ENCODE assay signal across 23 cellular contexts in the genomic region with DNA sequence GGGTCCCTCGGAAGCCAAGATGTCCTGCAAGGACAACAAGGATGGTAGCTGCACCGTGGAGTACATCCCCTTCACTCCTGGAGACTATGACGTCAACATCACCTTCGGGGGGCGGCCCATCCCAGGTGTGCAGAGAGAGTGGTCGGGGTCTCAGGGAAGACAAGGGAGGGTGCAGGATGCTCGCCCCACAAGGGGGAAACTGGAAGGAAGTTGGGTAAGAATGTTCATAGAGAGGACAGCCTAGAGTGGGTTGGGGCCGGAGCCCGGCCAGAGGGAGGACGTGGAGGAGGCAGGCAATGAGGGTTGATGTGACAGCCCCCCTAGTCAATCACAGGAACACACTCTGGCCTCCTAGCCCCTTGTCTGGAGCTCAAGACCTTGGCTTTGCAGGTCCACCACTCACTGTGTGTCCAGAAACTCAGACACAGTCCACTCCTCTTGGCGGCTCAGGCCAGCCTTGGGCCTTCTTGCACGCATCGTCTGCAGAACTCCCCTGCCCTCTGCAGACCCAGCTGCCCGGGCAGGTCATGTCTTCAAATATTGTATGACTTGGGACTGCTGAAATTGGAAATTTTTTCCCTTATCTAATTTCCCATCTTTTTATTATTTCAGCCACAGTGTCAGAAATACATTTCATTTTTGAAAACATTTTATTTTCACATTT. TPM values are rescaled to one million over a fixed set of nuclear protein-coding genes. Genes with fewer than 3 reads are reported as not detected.
DNase-seq lines count a peak whose midpoint lies in the region; ATAC-seq, FAIRE-seq and TF ChIP-seq lines count a peak whose summit lies in the region.
"Had no signal": no experiment of that assay in that cellular context is flagged by ENCODE, and none has a peak within 500 bp of the region (broad histone marks: within the 10 kb centered on the region; RNA-seq: fewer than 3 reads in every experiment).

No MANE protein-coding gene starts in this region.

- H3K18ac ChIP-seq in neuronal stem cell (ENCODE audit: low read length): no peak overlapping the region

- peak; percentile 26 for DNase-seq in Right ventricle myocardium superior
- DNase-seq in cardiac septum (ENCODE audit: low spot score): no peak
- DNase-seq in K562 (ENCODE audit: extremely low read depth in 1 of 4, low spot score in 3 of 4): no peak
- DNase-seq in neuronal stem cell (ENCODE audit: low spot score): no peak
- no peak for DNase-seq in breast epithelium (ENCODE audit: low spot score in 2 of 2)
- DNase-seq in brain microvascular endothelial cell: no peak
- DNase-seq: Caco-2; CD4-positive, CD25-positive, alpha-beta regulatory T cell; DMS153; DND-41; H9 had no signal

- no peak overlapping the region for H3K4ac ChIP-seq in neuronal stem cell (ENCODE audit: low read length)

- intact Hi-C loops in Right ventricle myocardium superior (cut with DNase I): no loop called here
- intact Hi-C loops in cardiac septum (cut with DNase I): no loop called here
- intact Hi-C loops in K562 (cut with micrococcal nuclease): no loop called here
- intact Hi-C loops in breast epithelium (cut with DNase I; ENCODE audit: low total_unique reads): no loop called here

- no peak overlapping the region for H3K14ac ChIP-seq in neuronal stem cell (ENCODE audit: low read length)

- peak overlapping the region; percentile 85 for H3K23ac ChIP-seq in neuronal stem cell (ENCODE audit: low read depth, low read length, poor library complexity)

- H3K4me3 ChIP-seq in K562: no peak overlapping the region
- H3K4me3 ChIP-seq in neuronal stem cell (ENCODE audit: low read length in 2 of 2): no peak overlapping the region
- H3K4me3 ChIP-seq in skeletal muscle tissue (ENCODE audit: low read length in 3 of 3): no peak overlapping the region
- H3K4me3 ChIP-seq in breast epithelium: no peak overlapping the region
- H3K4me3 ChIP-seq in brain microvascular endothelial cell (ENCODE audit: low read depth, low read length): no peak overlapping the region
- H3K4me3 ChIP-seq: BLaER1, GM23338 had no signal

- no peak overlapping the region for H2AK5ac ChIP-seq in neuronal stem cell (ENCODE audit: low read depth, low read length)

- H2AFZ ChIP-seq in K562 (ENCODE audit: low read depth, low read length) (no peak overlapping the region), neuronal stem cell (ENCODE audit: low read length) (no peak overlapping the region)
- H2AFZ ChIP-seq: GM23338 had no signal

- H3K9me1 ChIP-seq in K562 (ENCODE audit: control insufficient read depth, insufficient read depth, low read length): peaks cover 10% of the 10 kb centered on the region

- no peak overlapping the region for H2BK15ac ChIP-seq in neuronal stem cell (ENCODE audit: low read length)

- H3K4me2 ChIP-seq in K562 (ENCODE audit: insufficient read depth, low read length) (no peak overlapping the region), neuronal stem cell (ENCODE audit: insufficient read depth, low read length, poor library complexity, severe bottlenecking) (no peak overlapping the region)
- H3K4me2 ChIP-seq: BLaER1, GM23338 had no signal

- POLR2A ChIA-PET in K562 (lab: Yijun Ruan, JAX): interaction anchor here (0.5 to 5.1 kb wide), 2 partner anchors 14 to 778 kb away, joined by 3 to 47 read pairs; partner anchors contain the start of gene ATP6V1F

- peak overlapping the region; percentile 43 for H4K8ac ChIP-seq in neuronal stem cell (ENCODE audit: low read depth, low read length)

- peaks cover 16% of the 10 kb centered on the region; the same call in 1 of the 2 replicates for H4K20me1 ChIP-seq in K562 (replicated peaks; ENCODE audit: control insufficient read depth, insufficient read depth, low read length)
- H4K20me1 ChIP-seq: BLaER1 had no signal

- ATAC-seq in Right ventricle myocardium superior (ENCODE audit: poor library complexity) (no peak), K562 (no peak; the same call in 1 of the 3 replicates), HG02623 (IDR thresholded peaks at IDR 0.05; ENCODE audit: unreplicated experiment) (no peak)
- ATAC-seq: CD8-positive, alpha-beta T cell; GM23338; HCT116 had no signal

- peaks cover 99% of the 10 kb centered on the region for H3K36me3 ChIP-seq in K562 (ENCODE audit: control insufficient read depth, insufficient read depth, low read length)
- peaks cover 0 to 79% of the 10 kb centered on the region in 2 donors for H3K36me3 ChIP-seq in neuronal stem cell (replicated peaks in 1 of 2; ENCODE audit: control insufficient read depth in 2 of 2, insufficient read depth in 2 of 2, low read length in 2 of 2)
- H3K36me3 ChIP-seq in skeletal muscle tissue (ENCODE audit: control insufficient read depth in 3 of 3, insufficient read depth in 3 of 3, low read length in 3 of 3): peaks cover 94 to 99% (median 94%) of the 10 kb centered on the region in 3 donors
- no peaks in the 10 kb centered on the region for H3K36me3 ChIP-seq in breast epithelium
- peaks cover 96% of the 10 kb centered on the region for H3K36me3 ChIP-seq in brain microvascular endothelial cell (replicated peaks)
- H3K36me3 ChIP-seq: BLaER1 had no signal

- no peak overlapping the region for H2BK5ac ChIP-seq in neuronal stem cell (ENCODE audit: low read length)

- CTCF ChIA-PET in K562 (lab: Yijun Ruan, JAX; ENCODE audit: low intra/inter-chr PET ratio): no interaction called here

- H3K27me3 ChIP-seq in K562 (ENCODE audit: control insufficient read depth in 2 of 2, insufficient read depth in 2 of 2, low read length in 2 of 2): no peaks in the 10 kb centered on the region
- H3K27me3 ChIP-seq in neuronal stem cell (ENCODE audit: control insufficient read depth in 3 of 3, insufficient read depth in 3 of 3, low read depth in 1 of 3, low read length in 3 of 3): peaks cover 0 to 5% (median 0%) of the 10 kb centered on the region in 3 experiments
- no peaks in the 10 kb centered on the region for H3K27me3 ChIP-seq in skeletal muscle tissue (ENCODE audit: control insufficient read depth in 3 of 3, insufficient read depth in 3 of 3, low read length in 3 of 3)
- no peaks in the 10 kb centered on the region for H3K27me3 ChIP-seq in breast epithelium
- no peaks in the 10 kb centered on the region for H3K27me3 ChIP-seq in brain microvascular endothelial cell (replicated peaks)
- H3K27me3 ChIP-seq: BLaER1 had no signal

- H3K9ac ChIP-seq in K562 (ENCODE audit: insufficient read depth in 1 of 2, low read depth in 2 of 2, low read length in 2 of 2) (no peak overlapping the region), neuronal stem cell (ENCODE audit: low read depth, low read length, poor library complexity) (no peak overlapping the region), skeletal muscle tissue (ENCODE audit: low read depth in 1 of 3, low read length in 3 of 3) (peak overlapping the region in 1 of 3 donors; percentile 33)
- H3K9ac ChIP-seq: BLaER1 had no signal

- no peak for TF ChIP-seq RAD21 in K562 (CRISPR knock-in tag; conservative IDR thresholded peaks at IDR 0.05 in 1 of 2, IDR thresholded peaks at IDR 0.05 in 1 of 2)

- no peaks in the 10 kb centered on the region for H3K9me3 ChIP-seq in K562 (replicated peaks; ENCODE audit: control insufficient read depth, insufficient read depth, low read depth, low read length)
- H3K9me3 ChIP-seq in neuronal stem cell (replicated peaks in 1 of 2; ENCODE audit: control insufficient read depth in 2 of 2, insufficient read depth in 1 of 2, low read depth in 1 of 2, low read length in 2 of 2): peaks cover 0 to 1% of the 10 kb centered on the region in 2 donors
- H3K9me3 ChIP-seq in skeletal muscle tissue (ENCODE audit: control insufficient read depth in 3 of 3, low read length in 3 of 3): no peaks in the 10 kb centered on the region
- no peaks in the 10 kb centered on the region for H3K9me3 ChIP-seq in breast epithelium
- H3K9me3 ChIP-seq: BLaER1, Caco-2 had no signal

- no peak for FAIRE-seq in K562 (lab: Jason Lieb, UNC)
- FAIRE-seq: A204.1, G401.6, GM12892 had no signal

- H3K79me2 ChIP-seq in K562 (ENCODE audit: control insufficient read depth, insufficient read depth, low read length): no peaks in the 10 kb centered on the region

- no peak for TF ChIP-seq EP300 in K562 (IDR thresholded peaks at IDR 0.05; ENCODE audit: low read length)

- H2BK12ac ChIP-seq in neuronal stem cell (ENCODE audit: low read length): no peak overlapping the region

- TF ChIP-seq CTCF in K562 (IDR thresholded peaks at IDR 0.05 in 2 of 3, conservative IDR thresholded peaks at IDR 0.05 in 1 of 3; ENCODE audit: insufficient read depth in 2 of 3, low read depth in 1 of 3, low read length in 3 of 3) (no peak), breast epithelium (IDR thresholded peaks at IDR 0.05) (no peak), brain microvascular endothelial cell (IDR thresholded peaks at IDR 0.05; ENCODE audit: low read depth, low read length, missing control alignments) (no peak)

- H3K27ac ChIP-seq in K562 (ENCODE audit: extremely low read depth, low read depth, low read length) (no peak overlapping the region), neuronal stem cell (replicated peaks; ENCODE audit: low read length) (no peak overlapping the region), skeletal muscle tissue (ENCODE audit: low read depth, low read length) (peak overlapping the region; percentile 69), breast epithelium (no peak overlapping the region), brain microvascular endothelial cell (no peak overlapping the region)
- H3K27ac ChIP-seq: 22Rv1, BLaER1, C4-2B had no signal

- no TSS peak for BruUV-seq in K562 (replicated peaks; lab: Mats Ljungman, UMichigan)

- 87% methylated on average over 14 of the region's 14 CpGs for WGBS in K562 (ENCODE audit: insufficient coverage, low coverage, missing lambda C conversion rate)
- no CpG with 5 or more reads among the region's 14 CpGs for WGBS in neuronal stem cell (ENCODE audit: extremely low coverage in 2 of 2, insufficient read length in 2 of 2, insufficient replicate concordance in 1 of 2), 2 donors

- H2BK120ac ChIP-seq in neuronal stem cell (ENCODE audit: low read depth, low read length): no peak overlapping the region

- peaks cover 0 to 29% of the 10 kb centered on the region in 2 experiments; a peak in 2 of 5 replicates for H3K4me1 ChIP-seq in K562 (replicated peaks in 1 of 2; ENCODE audit: control insufficient read depth in 2 of 2, insufficient read depth in 2 of 2, low read length in 2 of 2)
- H3K4me1 ChIP-seq in neuronal stem cell (ENCODE audit: control insufficient read depth in 2 of 2, insufficient read depth in 1 of 2, low read depth in 1 of 2, low read length in 2 of 2): no peaks in the 10 kb centered on the region
- H3K4me1 ChIP-seq in skeletal muscle tissue (ENCODE audit: control insufficient read depth in 3 of 3, insufficient read depth in 3 of 3, low read length in 3 of 3): peaks cover 0 to 54% (median 43%) of the 10 kb centered on the region in 3 donors
- no peaks in the 10 kb centered on the region for H3K4me1 ChIP-seq in breast epithelium
- H3K4me1 ChIP-seq: BLaER1, Caco-2 had no signal

- in situ Hi-C loops in K562 (cut with MboI): no loop called here
- in situ Hi-C loops in brain microvascular endothelial cell (cut with HindIII; ENCODE audit: low pct_ligation_motif_present, low sequenced_read_pairs): no loop called here

- peaks cover 13% of the 10 kb centered on the region for H3K79me1 ChIP-seq in neuronal stem cell (ENCODE audit: low read depth, low read length)

- TF ChIP-seq POLR2A in K562 (conservative IDR thresholded peaks at IDR 0.05) (no peak), breast epithelium (IDR thresholded peaks at IDR 0.05) (no peak)

- no peak overlapping the region for H4K91ac ChIP-seq in neuronal stem cell (ENCODE audit: low read depth, low read length, poor library complexity)

RNA-seq across cellular contexts. Expression of gene ATP6V1F, which starts 15.7 kb away (rescaled TPM):
- total RNA-seq in Right ventricle myocardium superior (119 TPM), cardiac septum (80.0 TPM), K562 (2014; rRNA removed) (265 and 341 TPM in 2 replicates), K562 (2014; rRNA removed; fragmentation: Illumina TruSeq; extraction: Trizol) (174 and 206 TPM in 2 replicates), K562 (2015; rRNA removed; fragmentation: Illumina TruSeq; extraction: Trizol) (332 and 336 TPM in 2 replicates), K562 (2021) (378 and 393 TPM in 2 replicates), skeletal muscle tissue (66.3 TPM), breast epithelium (100 to 1,000 TPM; 117 to 174 (median 127) TPM)
- total RNA-seq in K562 (2011; cell fraction: chromatin; rRNA removed; ENCODE audit: low replicate concordance): 21.6 and 54.5 TPM in 2 replicates
- total RNA-seq in K562 (2011; cell fraction: nucleolus; rRNA removed): 72.7 and 74.7 TPM in 2 replicates
- total RNA-seq in K562 (2011; cell fraction: nucleoplasm; rRNA removed): 70.9 and 89.2 TPM in 2 replicates
- polyA plus RNA-seq in K562 (2011; rRNA removed) (507 and 542 TPM in 2 replicates), K562 (2014; fragmentation: Illumina TruSeq; extraction: Trizol) (604 and 714 TPM in 2 replicates), K562 (2014; fragmentation: Nextera tagmentation; extraction: Ambion mirVana) (1,000 to 10,000 TPM in 1 of 2 experiments, 100 to 1,000 TPM in 1; 733 to 1,123 TPM), K562 (2014; rRNA removed) (568 and 645 TPM in 2 replicates)
- polyA plus RNA-seq in K562 (2011; cell fraction: cytosol; rRNA removed): 869 and 1,641 TPM in 2 replicates
- polyA plus RNA-seq in K562 (2011; cell fraction: nucleus; rRNA removed): 256 and 267 TPM in 2 replicates
- 454 and 820 TPM in 2 replicates for polyA plus RNA-seq in K562 (2012)
- polyA minus RNA-seq in K562 (2011; rRNA and poly(A)+ RNA removed): 83.2 and 101 TPM in 2 replicates
- polyA minus RNA-seq in K562 (2011; cell fraction: cytosol; rRNA and poly(A)+ RNA removed): 93.9 and 97.2 TPM in 2 replicates
- 35.3 and 68.5 TPM in 2 replicates for polyA minus RNA-seq in K562 (2011; cell fraction: nucleus; rRNA and poly(A)+ RNA removed)
- 216 TPM for polyA plus RNA-seq in neuronal stem cell (2013, experiment 1 of 2)
- 208 TPM for polyA plus RNA-seq in neuronal stem cell (2013, experiment 2 of 2)

RNA-seq across cellular contexts. Expression of gene FLNC, which starts 16.7 kb away (rescaled TPM):
- total RNA-seq in Right ventricle myocardium superior: 601 TPM
- 1,261 TPM for total RNA-seq in cardiac septum
- 62.5 and 206 TPM in 2 replicates for total RNA-seq in K562 (2011; cell fraction: chromatin; rRNA removed; ENCODE audit: low replicate concordance)
- total RNA-seq in K562 (2011; cell fraction: nucleolus; rRNA removed): 132 and 134 TPM in 2 replicates
- total RNA-seq in K562 (2011; cell fraction: nucleoplasm; rRNA removed): 72.1 and 81.0 TPM in 2 replicates
- total RNA-seq in K562 (2014; rRNA removed): 60.7 and 94.5 TPM in 2 replicates
- total RNA-seq in K562 (2014; rRNA removed; fragmentation: Illumina TruSeq; extraction: Trizol): 11.4 and 18.2 TPM in 2 replicates
- 28.8 and 33.3 TPM in 2 replicates for total RNA-seq in K562 (2015; rRNA removed; fragmentation: Illumina TruSeq; extraction: Trizol)
- 148 and 155 TPM in 2 replicates for total RNA-seq in K562 (2021)
- polyA plus RNA-seq in K562 (2011; rRNA removed): 10.3 and 11.4 TPM in 2 replicates
- 11.4 and 26.8 TPM in 2 replicates for polyA plus RNA-seq in K562 (2011; cell fraction: cytosol; rRNA removed)
- 58.5 and 126 TPM in 2 replicates for polyA plus RNA-seq in K562 (2011; cell fraction: nucleus; rRNA removed)
- polyA plus RNA-seq in K562 (2012): 66.6 and 106 TPM in 2 replicates
- polyA plus RNA-seq in K562 (2014; fragmentation: Illumina TruSeq; extraction: Trizol): 32.8 and 55.3 TPM in 2 replicates
- polyA plus RNA-seq in K562 (2014; fragmentation: Nextera tagmentation; extraction: Ambion mirVana): 1 to 10 TPM in 1 of 2 experiments, under 1 TPM in 1; 0.90 to 1.1 TPM
- polyA plus RNA-seq in K562 (2014; rRNA removed): 29.0 and 34.7 TPM in 2 replicates
- polyA minus RNA-seq in K562 (2011; rRNA and poly(A)+ RNA removed): 15.1 and 41.9 TPM in 2 replicates
- 127 and 146 TPM in 2 replicates for polyA minus RNA-seq in K562 (2011; cell fraction: cytosol; rRNA and poly(A)+ RNA removed)
- 53.1 and 53.6 TPM in 2 replicates for polyA minus RNA-seq in K562 (2011; cell fraction: nucleus; rRNA and poly(A)+ RNA removed)
- 17.5 TPM for polyA plus RNA-seq in neuronal stem cell (2013, experiment 1 of 2)
- polyA plus RNA-seq in neuronal stem cell (2013, experiment 2 of 2): 17.4 TPM
- total RNA-seq in skeletal muscle tissue: 611 TPM
- total RNA-seq in breast epithelium: 1 to 10 TPM; 5.1 to 7.5 (median 6.0) TPM
- total RNA-seq: B cell; CD4-positive, CD25-positive, alpha-beta regulatory T cell had no signal
- polyA plus RNA-seq: CD4-positive, CD25-positive, alpha-beta regulatory T cell had no signal

RNA-seq across cellular contexts. Expression of gene CCDC136, which starts 55.1 kb away (rescaled TPM):
- total RNA-seq in Right ventricle myocardium superior (5.2 TPM), cardiac septum (14.5 TPM), K562 (2014; rRNA removed) (17.0 and 23.5 TPM in 2 replicates), K562 (2014; rRNA removed; fragmentation: Illumina TruSeq; extraction: Trizol) (15.3 and 18.8 TPM in 2 replicates), K562 (2015; rRNA removed; fragmentation: Illumina TruSeq; extraction: Trizol) (27.6 and 28.7 TPM in 2 replicates), K562 (2021) (23.7 and 26.5 TPM in 2 replicates), skeletal muscle tissue (4.7 TPM), breast epithelium (1 to 10 TPM; 6.4 to 9.5 (median 9.4) TPM)
- 153 and 165 TPM in 2 replicates for total RNA-seq in K562 (2011; cell fraction: chromatin; rRNA removed; ENCODE audit: low replicate concordance)
- total RNA-seq in K562 (2011; cell fraction: nucleolus; rRNA removed): 88.4 and 89.7 TPM in 2 replicates
- total RNA-seq in K562 (2011; cell fraction: nucleoplasm; rRNA removed): 120 and 159 TPM in 2 replicates
- polyA plus RNA-seq in K562 (2011; rRNA removed) (40.2 and 45.0 TPM in 2 replicates), K562 (2014; fragmentation: Illumina TruSeq; extraction: Trizol) (23.5 and 26.9 TPM in 2 replicates), K562 (2014; fragmentation: Nextera tagmentation; extraction: Ambion mirVana) (1 to 10 TPM; 2.4 TPM), K562 (2014; rRNA removed) (34.8 and 40.8 TPM in 2 replicates)
- 12.2 and 20.3 TPM in 2 replicates for polyA plus RNA-seq in K562 (2011; cell fraction: cytosol; rRNA removed)
- 165 and 172 TPM in 2 replicates for polyA plus RNA-seq in K562 (2011; cell fraction: nucleus; rRNA removed)
- 30.6 and 53.3 TPM in 2 replicates for polyA plus RNA-seq in K562 (2012)
- 31.9 and 36.9 TPM in 2 replicates for polyA minus RNA-seq in K562 (2011; rRNA and poly(A)+ RNA removed)
- polyA minus RNA-seq in K562 (2011; cell fraction: cytosol; rRNA and poly(A)+ RNA removed): 9.3 and 17.3 TPM in 2 replicates
- 47.4 and 54.8 TPM in 2 replicates for polyA minus RNA-seq in K562 (2011; cell fraction: nucleus; rRNA and poly(A)+ RNA removed)
- 59.8 TPM for polyA plus RNA-seq in neuronal stem cell (2013, experiment 1 of 2)
- polyA plus RNA-seq in neuronal stem cell (2013, experiment 2 of 2): 63.1 TPM
